22 cellular contexts compared by ENCODE assay signal in the genomic region with DNA sequence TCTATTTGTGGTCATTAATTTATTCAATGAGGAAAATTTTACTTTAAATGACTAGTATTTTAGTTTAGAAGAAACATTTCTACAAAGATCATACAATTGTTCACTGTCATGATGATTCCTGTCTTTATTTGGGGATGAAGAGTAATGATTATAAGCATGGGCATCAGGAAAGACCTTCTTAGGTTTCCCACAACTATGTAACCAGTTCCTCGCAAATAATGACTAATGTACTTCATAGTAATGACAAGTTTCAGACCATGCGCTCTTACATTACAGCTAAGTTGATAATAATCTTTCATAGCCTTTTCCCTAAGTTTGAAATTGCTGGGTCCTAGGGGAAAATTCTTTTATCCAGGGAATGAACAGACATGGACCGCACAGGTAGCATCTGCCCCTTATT.
"Had no signal": no experiment of that assay in that cellular context is flagged by ENCODE, and none has a peak within 500 bp of the region (broad histone marks: within the 10 kb centered on the region; RNA-seq: fewer than 3 reads in every experiment).

No MANE protein-coding gene starts in this region.

- ATAC-seq: activated CD4-positive, CD25-positive, alpha-beta regulatory T cell treated with anti-CD3 and anti-CD28 coated beads, Interleukin-2, amount 50 U/mL, for 24 hours; activated CD8-positive, alpha-beta T cell treated with anti-CD3 and anti-CD28 coated beads for 36 hours; activated T-cell treated with anti-CD3 and anti-CD28 coated beads, Interleukin-2, amount 50 U/mL, for 72 hours had no signal

- DNase-seq: activated CD4-positive, alpha-beta T cell treated with anti-CD3 and anti-CD28 coated beads for 4 hours; activated CD8-positive, alpha-beta memory T cell treated with anti-CD3 and anti-CD28 coated beads, Interleukin-2, amount 50 U/mL, for 4 hours; activated CD8-positive, alpha-beta T cell treated with anti-CD3 and anti-CD28 coated beads for 36 hours; activated gamma-delta T cell treated with Interleukin-2 at 50 U/mL for 16 hours; activated naive CD4-positive, alpha-beta T cell treated with anti-CD3 and anti-CD28 coated beads, Interleukin-2, amount 10 ng/mL, durations not matched to agents 7 days and 5 days; activated naive CD8-positive, alpha-beta T cell treated with anti-CD3 and anti-CD28 coated beads for 36 hours; activated T-cell treated with anti-CD3 and anti-CD28 coated beads, Interleukin-2, amount 50 U/mL, for 72 hours; brain microvascular endothelial cell; caudate nucleus; MM.1S; NCI-H1105 treated with DMSO at 0.1 percent for 48 hours; NCI-H146; NCI-H187 treated with DMSO at 0.1 percent for 48 hours; NCI-H2171 treated with DMSO at 0.1 percent for 48 hours; NCI-H226; NCI-H526; NCI-H82; NK-92 treated with Interleukin-12 subunit alpha and Interleukin-12 subunit beta, amount 100 ng/mL, for 24 hours; OCI-M1; SHP77 treated with DMSO at 0.1 percent for 48 hours had no signal

- FAIRE-seq: RCC 7860 had no signal
